ENCODE assay signal across 16 cellular contexts in genomic region chr1:182720465-182720864, GRCh38. TPM values are rescaled to one million over a fixed set of nuclear protein-coding genes. Genes with fewer than 3 reads are reported as not detected.
DNase-seq lines count a peak whose midpoint lies in the region; ATAC-seq and TF ChIP-seq lines count a peak whose summit lies in the region.
"Had no signal": no experiment of that assay in that cellular context is flagged by ENCODE, and none has a peak within 500 bp of the region (broad histone marks: within the 10 kb centered on the region; RNA-seq: fewer than 3 reads in every experiment).

No MANE protein-coding gene starts in this region.

- H3K4me3 ChIP-seq in A673 (ENCODE audit: low read depth, low read length, poor library complexity, severe bottlenecking) (no peak overlapping the region), adipocyte (ENCODE audit: low read length) (no peak overlapping the region)
- H3K4me3 ChIP-seq: adrenal gland; BLaER1 treated with 17β-estradiol and CSF1 and Interleukin-3, amounts not matched to agents 10 nM and 100 nM; dorsolateral prefrontal cortex; heart right ventricle; lung had no signal

- no peaks in the 10 kb centered on the region for H3K9me3 ChIP-seq in A673 (ENCODE audit: low read depth, low read length, poor library complexity, severe bottlenecking)
- H3K9me3 ChIP-seq in adipocyte (ENCODE audit: control insufficient read depth, low read length), result no peaks in the 10 kb centered on the region
- H3K9me3 ChIP-seq: adrenal gland; BLaER1 treated with 17β-estradiol and CSF1 and Interleukin-3, amounts not matched to agents 10 nM and 100 nM; heart right ventricle had no signal

- H3K27ac ChIP-seq in A673 (ENCODE audit: low read depth, low read length, poor library complexity, severe bottlenecking), result no peak overlapping the region
- H3K27ac ChIP-seq: adrenal gland; BLaER1 treated with 17β-estradiol and CSF1 and Interleukin-3, amounts not matched to agents 10 nM and 100 nM; dorsolateral prefrontal cortex; heart right ventricle had no signal

- no peak for TF ChIP-seq CTCF in A673 (conservative IDR thresholded peaks at IDR 0.05; ENCODE audit: low read depth, low read length)

- H3K27me3 ChIP-seq in A673 (replicated peaks; ENCODE audit: insufficient read depth, low read depth, low read length, poor library complexity) (no peaks in the 10 kb centered on the region), adipocyte (replicated peaks; ENCODE audit: control insufficient read depth, insufficient read depth, low read length) (peaks cover 13% of the 10 kb centered on the region)
- H3K27me3 ChIP-seq: adrenal gland; BLaER1 treated with 17β-estradiol and CSF1 and Interleukin-3, amounts not matched to agents 10 nM and 100 nM; heart right ventricle had no signal

- intact Hi-C loops in A673 (cut with micrococcal nuclease; ENCODE audit: unreplicated experiment), result no loop called here

- CTCF ChIA-PET in A673 (lab: Charles Lee), result no interaction called here

- DNase-seq in A673 (ENCODE audit: low spot score) (peak; percentile 8), ELR (ENCODE audit: low read depth) (peak; percentile 13), adipocyte (ENCODE audit: low read depth) (peak; percentile 24), iris pigment epithelial cell (ENCODE audit: low read depth) (peak; percentile 8), putamen (ENCODE audit: low spot score) (no peak)
- DNase-seq: adrenal gland; dorsolateral prefrontal cortex; GF-D8; heart right ventricle; posterior cingulate gyrus; stimulated activated CD4-positive, alpha-beta T cell treated with anti-CD3 and anti-CD28 coated beads, Interleukin-1b, Interleukin-23, amount 100 ng/mL, for 48 hours had no signal

- H3K36me3 ChIP-seq in A673 (ENCODE audit: insufficient read depth, low read length, poor library complexity, severe bottlenecking), result no peaks in the 10 kb centered on the region
- H3K36me3 ChIP-seq in adipocyte (ENCODE audit: control insufficient read depth, insufficient read depth, low read length, severe bottlenecking), result no peaks in the 10 kb centered on the region
- H3K36me3 ChIP-seq: adrenal gland; BLaER1 treated with 17β-estradiol and CSF1 and Interleukin-3, amounts not matched to agents 10 nM and 100 nM; heart right ventricle had no signal

- BruUV-seq in A673 (replicated peaks; lab: Mats Ljungman, UMichigan), result no TSS peak

- ATAC-seq in HG02884 (IDR thresholded peaks at IDR 0.05; ENCODE audit: unreplicated experiment) (no peak), HG03520 (IDR thresholded peaks at IDR 0.05; ENCODE audit: unreplicated experiment) (no peak), GM21528 (IDR thresholded peaks at IDR 0.05; ENCODE audit: low FRiP score, unreplicated experiment) (no peak)
- ATAC-seq: heart right ventricle had no signal

- POLR2A ChIA-PET in A673 (lab: Charles Lee; ENCODE audit: low non-redundant PET), result no interaction called here

- no peak overlapping the region for H3K9ac ChIP-seq in adipocyte (ENCODE audit: low read length)
- H3K9ac ChIP-seq: BLaER1 treated with 17β-estradiol and CSF1 and Interleukin-3, amounts not matched to agents 10 nM and 100 nM had no signal

- H3K4me1 ChIP-seq in A673 (ENCODE audit: insufficient read depth, low read length, poor library complexity, severe bottlenecking) (peaks cover 5% of the 10 kb centered on the region), adipocyte (ENCODE audit: control insufficient read depth, insufficient read depth, low read length) (peaks cover 12% of the 10 kb centered on the region)
- H3K4me1 ChIP-seq: adrenal gland had no signal

RNA-seq across cellular contexts. Expression of gene RGS8, which starts 36.1 kb away (rescaled TPM):
- total RNA-seq in A673 (2021), result not detected in 2 replicates
